In the genomic region with DNA sequence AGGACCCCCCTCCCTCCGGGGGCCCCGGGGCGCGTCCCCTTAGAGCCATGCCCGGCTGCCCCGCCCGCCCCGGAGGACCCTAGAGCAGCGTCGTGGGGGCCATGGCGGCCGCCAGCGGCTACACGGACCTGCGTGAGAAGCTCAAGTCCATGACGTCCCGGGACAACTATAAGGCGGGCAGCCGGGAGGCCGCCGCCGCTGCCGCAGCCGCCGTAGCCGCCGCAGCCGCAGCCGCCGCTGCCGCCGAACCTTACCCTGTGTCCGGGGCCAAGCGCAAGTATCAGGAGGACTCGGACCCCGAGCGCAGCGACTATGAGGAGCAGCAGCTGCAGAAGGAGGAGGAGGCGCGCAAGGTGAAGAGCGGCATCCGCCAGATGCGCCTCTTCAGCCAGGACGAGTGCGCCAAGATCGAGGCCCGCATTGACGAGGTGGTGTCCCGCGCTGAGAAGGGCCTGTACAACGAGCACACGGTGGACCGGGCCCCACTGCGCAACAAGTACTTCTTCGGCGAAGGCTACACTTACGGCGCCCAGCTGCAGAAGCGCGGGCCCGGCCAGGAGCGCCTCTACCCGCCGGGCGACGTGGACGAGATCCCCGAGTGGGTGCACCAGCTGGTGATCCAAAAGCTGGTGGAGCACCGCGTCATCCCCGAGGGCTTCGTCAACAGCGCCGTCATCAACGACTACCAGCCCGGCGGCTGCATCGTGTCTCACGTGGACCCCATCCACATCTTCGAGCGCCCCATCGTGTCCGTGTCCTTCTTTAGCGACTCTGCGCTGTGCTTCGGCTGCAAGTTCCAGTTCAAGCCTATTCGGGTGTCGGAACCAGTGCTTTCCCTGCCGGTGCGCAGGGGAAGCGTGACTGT, we compare ENCODE assay signal across 8 cellular contexts. TPM values are rescaled to one million over a fixed set of nuclear protein-coding genes. Genes with fewer than 3 reads are reported as not detected.
DNase-seq lines count a peak whose midpoint lies in the region; ATAC-seq and TF ChIP-seq lines count a peak whose summit lies in the region.

No MANE protein-coding gene starts in this region.

- no peaks in the 10 kb centered on the region for H3K27me3 Mint-ChIP-seq in CD4-positive, alpha-beta memory T cell
- H3K27me3 Mint-ChIP-seq in osteocyte (ENCODE audit: unreplicated experiment): no peaks in the 10 kb centered on the region

- POLR2A ChIA-PET in CD4-positive, alpha-beta memory T cell (lab: Charles Lee; ENCODE audit: partially characterized antibody): interaction anchor here (0.6 to 3.7 kb wide), 22 partner anchors 9 to 433 kb away, joined by 3 to 28 read pairs (median 6); a partner anchor contains a TSS
- POLR2A ChIA-PET in PC-9 (lab: Charles Lee; ENCODE audit: unreplicated experiment): interaction anchor here (0.5 to 0.6 kb wide), 2 partner anchors 20 to 509 kb away, joined by 3 to 5 read pairs; no protein-coding TSS in a partner anchor

- TF ChIP-seq CTCF in PC-9 (conservative IDR thresholded peaks at IDR 0.05) (no peak), gastroesophageal sphincter (IDR thresholded peaks at IDR 0.05) (no peak), osteocyte (IDR thresholded peaks at IDR 0.05) (no peak)

- peaks cover 56% of the 10 kb centered on the region for H3K4me1 ChIP-seq in CD4-positive, alpha-beta memory T cell (ENCODE audit: insufficient read depth, low read length)
- peaks cover 40% of the 10 kb centered on the region for H3K4me1 ChIP-seq in PC-9 (replicated peaks; ENCODE audit: insufficient read depth)
- H3K4me1 ChIP-seq in gastroesophageal sphincter: peaks cover 0 to 63% (median 35%) of the 10 kb centered on the region in 3 donors
- peaks cover 38% of the 10 kb centered on the region for H3K4me1 ChIP-seq in thymus (ENCODE audit: control insufficient read depth, insufficient read depth, low read length)

- H3K27ac Mint-ChIP-seq in CD4-positive, alpha-beta memory T cell: peak overlapping the region; percentile 96 to 99 (median 97)
- peak overlapping the region; percentile 87 for H3K27ac Mint-ChIP-seq in osteocyte (ENCODE audit: unreplicated experiment)

- DNase-seq in CD4-positive, alpha-beta memory T cell: peak; percentile 72 to 92 (median 76)
- DNase-seq in HCEC 1CT: peak; percentile 35
- DNase-seq in PC-9: peak in 1 of 2 experiments; percentile 23
- DNase-seq in activated naive CD4-positive, alpha-beta T cell (lab: John Stamatoyannopoulos, UW): peak; percentile 36 to 61 (median 42)
- DNase-seq in osteocyte (ENCODE audit: extremely low spot score, unreplicated experiment): no peak
- DNase-seq in G401 (ENCODE audit: low spot score): no peak

- intact Hi-C loops in CD4-positive, alpha-beta memory T cell (cut with micrococcal nuclease): loop anchor here (5.0 to 10.0 kb wide), 2 partner anchors 178 to 1530 kb away; a partner anchor contains a TSS
- intact Hi-C loops in PC-9 (cut with micrococcal nuclease; ENCODE audit: unreplicated experiment): loop anchor here (5.0 kb wide), 1 partner anchor 902 kb away; a partner anchor contains a TSS

- no peak for TF ChIP-seq EP300 in gastroesophageal sphincter (IDR thresholded peaks at IDR 0.05)

- ATAC-seq in gastroesophageal sphincter: no peak

- peak overlapping the region; percentile 89 for H3K27ac ChIP-seq in CD4-positive, alpha-beta memory T cell (ENCODE audit: low read depth, low read length)
- H3K27ac ChIP-seq in PC-9 (0 out of 2 replicates have a peak overlapping the region, but pooled peaks have one; percentile 21), gastroesophageal sphincter (peak overlapping the region; percentile 93 to 99 (median 94)), thymus (ENCODE audit: low read depth) (peak overlapping the region; percentile 98)

- 0% methylated on average over 1 of the region's 91 CpGs; no CpG with 5 or more reads in 1 of the 2 donors for WGBS in gastroesophageal sphincter (ENCODE audit: low coverage in 1 of 2), 2 donors
- under 1% methylated on average over 91 of the region's 91 CpGs for WGBS in thymus

- no peaks in the 10 kb centered on the region for H3K9me2 ChIP-seq in PC-9 (ENCODE audit: insufficient read depth)

- peaks cover 8 to 38% of the 10 kb centered on the region in 2 donors for H3K36me3 Mint-ChIP-seq in CD4-positive, alpha-beta memory T cell
- peaks cover 13% of the 10 kb centered on the region for H3K36me3 Mint-ChIP-seq in osteocyte (ENCODE audit: unreplicated experiment)

- peaks cover 16% of the 10 kb centered on the region; the same call in 1 of the 2 replicates for H3F3A ChIP-seq in PC-9 (ENCODE audit: insufficient read depth, low read depth)

- CTCF ChIA-PET in CD4-positive, alpha-beta memory T cell (lab: Charles Lee; ENCODE audit: partially characterized antibody): interaction anchor here (4.6 kb wide), 1 partner anchor 43 kb away, joined by 16 read pairs; no protein-coding TSS in a partner anchor
- CTCF ChIA-PET in PC-9 (lab: Charles Lee): interaction anchor here (1.8 kb wide), 1 partner anchor 28 kb away, joined by 5 read pairs; no protein-coding TSS in a partner anchor

- peak overlapping the region; percentile 73 for H2AFZ ChIP-seq in PC-9

- peak; percentile 23 to 44 for TF ChIP-seq POLR2A in gastroesophageal sphincter (IDR thresholded peaks at IDR 0.05)

- H3K9me3 ChIP-seq in CD4-positive, alpha-beta memory T cell (ENCODE audit: control insufficient read depth in 1 of 2, low read length in 2 of 2): no peaks in the 10 kb centered on the region
- H3K9me3 ChIP-seq in PC-9 (ENCODE audit: insufficient read depth, low read depth) (no peaks in the 10 kb centered on the region), gastroesophageal sphincter (no peaks in the 10 kb centered on the region), thymus (ENCODE audit: control insufficient read depth) (peaks cover 2% of the 10 kb centered on the region)

- BruUV-seq in PC-9 (replicated peaks; lab: Mats Ljungman, UMichigan): no TSS peak

- peaks cover 45% of the 10 kb centered on the region for H4K20me1 ChIP-seq in PC-9 (ENCODE audit: insufficient read depth)

- H3K36me3 ChIP-seq in CD4-positive, alpha-beta memory T cell (ENCODE audit: insufficient read depth, low read length): peaks cover 7% of the 10 kb centered on the region
- H3K36me3 ChIP-seq in PC-9 (ENCODE audit: low read depth): peaks cover 27% of the 10 kb centered on the region; the same call in 1 of the 2 replicates
- no peaks in the 10 kb centered on the region for H3K36me3 ChIP-seq in gastroesophageal sphincter
- H3K36me3 ChIP-seq in thymus (ENCODE audit: control insufficient read depth, insufficient read depth): peaks cover 22% of the 10 kb centered on the region

- peaks cover 37 to 70% (median 50%) of the 10 kb centered on the region in 4 donors for H3K4me1 Mint-ChIP-seq in CD4-positive, alpha-beta memory T cell
- H3K4me1 Mint-ChIP-seq in osteocyte (ENCODE audit: unreplicated experiment): peaks cover 49% of the 10 kb centered on the region

- peaks cover 56% of the 10 kb centered on the region for H3K79me2 ChIP-seq in PC-9 (ENCODE audit: low read depth)

- H3K9me3 Mint-ChIP-seq in CD4-positive, alpha-beta memory T cell: peaks cover 0 to 2% (median 0%) of the 10 kb centered on the region in 8 donors
- H3K9me3 Mint-ChIP-seq in osteocyte (ENCODE audit: unreplicated experiment): no peaks in the 10 kb centered on the region

- no peaks in the 10 kb centered on the region for H3K27me3 ChIP-seq in CD4-positive, alpha-beta memory T cell (ENCODE audit: insufficient read depth, low read length)
- H3K27me3 ChIP-seq in PC-9 (ENCODE audit: insufficient read depth, low read depth) (no peaks in the 10 kb centered on the region), gastroesophageal sphincter (no peaks in the 10 kb centered on the region), thymus (ENCODE audit: control insufficient read depth, insufficient read depth) (no peaks in the 10 kb centered on the region)

- peak overlapping the region; percentile 85 to 95 for H3K4me3 ChIP-seq in CD4-positive, alpha-beta memory T cell (ENCODE audit: low read length in 2 of 2)
- H3K4me3 ChIP-seq in PC-9 (peak overlapping the region; percentile 89), gastroesophageal sphincter (peak overlapping the region; percentile 79 to 99), thymus (ENCODE audit: low read length) (peak overlapping the region; percentile 78)

- in situ Hi-C loops in G401 (cut with HindIII; ENCODE audit: low sequenced_read_pairs): no loop called here

- H3K4me2 ChIP-seq in PC-9: peak overlapping the region; percentile 100

- H3K4me3 Mint-ChIP-seq in CD4-positive, alpha-beta memory T cell: peak overlapping the region; percentile 94 to 99 (median 96)
- peak overlapping the region; percentile 89 for H3K4me3 Mint-ChIP-seq in osteocyte (ENCODE audit: unreplicated experiment)

RNA-seq across cellular contexts. Expression of a gene that starts 0.7 kb away (rescaled TPM):
- total RNA-seq in CD4-positive, alpha-beta memory T cell: 100 to 1,000 TPM; 119 TPM
- polyA plus RNA-seq in CD4-positive, alpha-beta memory T cell: 100 to 1,000 TPM; 128 to 132 TPM
- total RNA-seq in PC-9 (2021) (101 and 117 TPM in 2 replicates), gastroesophageal sphincter (100 to 1,000 TPM; 123 to 207 (median 131) TPM), osteocyte (89.4 and 95.9 TPM in 2 replicates)
- 48.5 TPM for polyA plus RNA-seq in thymus
- 85.0 and 116 TPM in 2 replicates for total RNA-seq in G401 (2014; rRNA removed; shearing (Covaris generic))

RNA-seq across cellular contexts. Expression of a gene that starts 41.1 kb away (rescaled TPM):
- 10 to 100 TPM; 19.9 to 20.5 TPM for total RNA-seq in CD4-positive, alpha-beta memory T cell
- polyA plus RNA-seq in CD4-positive, alpha-beta memory T cell: 1 to 10 TPM in 1 of 2 donors, under 1 TPM in 1; 0.25 to 1.3 TPM
- total RNA-seq in PC-9 (2021) (44.9 and 57.6 TPM in 2 replicates), gastroesophageal sphincter (10 to 100 TPM; 16.7 to 31.7 (median 22.1) TPM), osteocyte (43.7 and 45.0 TPM in 2 replicates)
- 8.3 TPM for polyA plus RNA-seq in thymus
- total RNA-seq in G401 (2014; rRNA removed; shearing (Covaris generic)): 67.1 and 74.6 TPM in 2 replicates

Comparison
In these comparisons a context has a peak if more than half of its experiments do, and no peak if none do; other contexts are left out.
1. DNase-seq: peak in CD4-positive, alpha-beta memory T cell (5 of 5), HCEC 1CT (single experiment) and activated naive CD4-positive, alpha-beta T cell (4 of 4); none in osteocyte (single experiment) and G401 (single experiment).
2. H3K27ac ChIP-seq: peak in every context shown above with its lines; median percentile 98 in thymus; 94 in gastroesophageal sphincter; 89 in CD4-positive, alpha-beta memory T cell; 21 in PC-9.
3. Peak in every context shown above with its lines, with median percentiles within 50 percentile points of each other: H3K4me3 ChIP-seq.